9 cellular contexts compared by ENCODE assay signal in the genomic region with DNA sequence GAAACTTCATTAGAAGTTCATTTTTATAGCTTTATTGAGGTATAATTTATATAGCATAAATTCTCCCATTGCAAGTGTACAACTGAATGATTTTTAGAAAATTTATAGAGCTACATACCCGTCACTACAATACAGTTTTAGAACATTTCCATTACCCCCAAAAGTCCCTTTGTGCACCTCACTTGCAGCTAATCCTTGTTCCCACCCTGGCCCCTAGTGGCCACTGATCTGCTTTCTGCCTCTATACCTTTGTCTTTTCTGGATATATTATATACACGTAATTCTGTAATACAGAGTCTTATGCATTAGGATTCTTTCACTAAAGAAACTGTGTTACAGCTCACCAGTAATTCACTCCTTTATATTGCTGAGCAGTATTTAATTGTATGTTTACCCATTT.
A peak's percentile ranks its signal among the peaks of the same experiment; 100 is the strongest.
DNase-seq lines count a peak whose midpoint lies in the region; ATAC-seq and TF ChIP-seq lines count a peak whose summit lies in the region.
"Had no signal": no experiment of that assay in that cellular context is flagged by ENCODE, and none has a peak within 500 bp of the region (broad histone marks: within the 10 kb centered on the region; RNA-seq: fewer than 3 reads in every experiment).

No MANE protein-coding gene starts in this region.

- TF ChIP-seq POLR2A in body of pancreas (IDR thresholded peaks at IDR 0.05) (no peak), uterus (IDR thresholded peaks at IDR 0.05) (no peak)

- WGBS in body of pancreas, 2 donors: 46 to 57% methylated on average over 2 of the region's 2 CpGs

- H3K9ac ChIP-seq in neural cell (ENCODE audit: low read length): no peak overlapping the region

- no peak overlapping the region for H3K4me3 Mint-ChIP-seq in stimulated activated effector memory CD8-positive, alpha-beta T cell treated with anti-CD3 and anti-CD28 coated beads, Interleukin-12 subunit alpha, Interleukin-12 subunit beta, amount 100 ng/mL, for 72 hours

- H2AFZ ChIP-seq in neural cell (ENCODE audit: low read depth, low read length): no peak overlapping the region

- TF ChIP-seq CTCF in GM12874 (IDR thresholded peaks at IDR 0.05; ENCODE audit: insufficient read depth, low read depth, low read length) (0 out of 2 replicates have a peak, but pooled peaks have one; percentile 3), body of pancreas (IDR thresholded peaks at IDR 0.05) (peak in 5 of 7 experiments; percentile 6 to 37 (median 17)), neural cell (IDR thresholded peaks at IDR 0.05; ENCODE audit: poor library complexity, severe bottlenecking) (peak; percentile 51), uterus (IDR thresholded peaks at IDR 0.05) (no peak)

- H3K27me3 ChIP-seq in body of pancreas: no peaks in the 10 kb centered on the region
- no peaks in the 10 kb centered on the region for H3K27me3 ChIP-seq in neural cell (ENCODE audit: insufficient read depth, low read depth, low read length)
- no peaks in the 10 kb centered on the region for H3K27me3 ChIP-seq in uterus
- H3K27me3 ChIP-seq: gastrocnemius medialis had no signal

- intact Hi-C loops in body of pancreas (cut with DNase I): no loop called here
- intact Hi-C loops in uterus (cut with DNase I; ENCODE audit: low total_unique reads): no loop called here

- ATAC-seq in body of pancreas (no peak), HG03520 (IDR thresholded peaks at IDR 0.05; ENCODE audit: unreplicated experiment) (no peak)
- ATAC-seq in stimulated activated effector memory CD8-positive, alpha-beta T cell treated with anti-CD3 and anti-CD28 coated beads, Interleukin-12 subunit alpha, Interleukin-12 subunit beta, amount 100 ng/mL, for 72 hours: no peak
- ATAC-seq: gastrocnemius medialis had no signal

- H3K79me2 ChIP-seq in neural cell (replicated peaks; ENCODE audit: insufficient read depth, low read length): no peaks in the 10 kb centered on the region

- no peak overlapping the region for H3K4me2 ChIP-seq in neural cell (ENCODE audit: low read length)

- H3K4me1 Mint-ChIP-seq in stimulated activated effector memory CD8-positive, alpha-beta T cell treated with anti-CD3 and anti-CD28 coated beads, Interleukin-12 subunit alpha, Interleukin-12 subunit beta, amount 100 ng/mL, for 72 hours: no peaks in the 10 kb centered on the region

- TF ChIP-seq RAD21 in neural cell (conservative IDR thresholded peaks at IDR 0.05): peak; percentile 40

- no peaks in the 10 kb centered on the region for H3K36me3 Mint-ChIP-seq in stimulated activated effector memory CD8-positive, alpha-beta T cell treated with anti-CD3 and anti-CD28 coated beads, Interleukin-12 subunit alpha, Interleukin-12 subunit beta, amount 100 ng/mL, for 72 hours

- no peak overlapping the region for H3K27ac Mint-ChIP-seq in stimulated activated effector memory CD8-positive, alpha-beta T cell treated with anti-CD3 and anti-CD28 coated beads, Interleukin-12 subunit alpha, Interleukin-12 subunit beta, amount 100 ng/mL, for 72 hours

- H3K9me2 ChIP-seq in neural cell (ENCODE audit: insufficient read depth, low read length): no peaks in the 10 kb centered on the region

- H3K4me1 ChIP-seq in body of pancreas (no peaks in the 10 kb centered on the region), uterus (no peaks in the 10 kb centered on the region)

- no peaks in the 10 kb centered on the region for H4K20me1 ChIP-seq in neural cell (ENCODE audit: insufficient read depth)

- H3K36me3 ChIP-seq in body of pancreas (replicated peaks in 1 of 2; ENCODE audit: insufficient read depth in 1 of 2, low read depth in 2 of 2) (no peaks in the 10 kb centered on the region), neural cell (ENCODE audit: insufficient read depth, low read length) (no peaks in the 10 kb centered on the region), uterus (no peaks in the 10 kb centered on the region)
- H3K36me3 ChIP-seq: gastrocnemius medialis had no signal

- H3K27ac ChIP-seq in body of pancreas: no peak overlapping the region
- H3K27ac ChIP-seq in neural cell (ENCODE audit: low read length): no peak overlapping the region
- H3K27ac ChIP-seq in uterus: no peak overlapping the region

- H3K9me3 ChIP-seq in body of pancreas: no peaks in the 10 kb centered on the region
- no peaks in the 10 kb centered on the region for H3K9me3 ChIP-seq in neural cell (ENCODE audit: low read length)
- H3K9me3 ChIP-seq in uterus: no peaks in the 10 kb centered on the region
- H3K9me3 ChIP-seq: gastrocnemius medialis had no signal

- no peak for TF ChIP-seq EP300 in neural cell (conservative IDR thresholded peaks at IDR 0.05; ENCODE audit: poor library complexity, severe bottlenecking)

- H3K4me3 ChIP-seq in body of pancreas (no peak overlapping the region), neural cell (ENCODE audit: low read length) (no peak overlapping the region), uterus (no peak overlapping the region)
- H3K4me3 ChIP-seq: gastrocnemius medialis had no signal

- H3K9me3 Mint-ChIP-seq in stimulated activated effector memory CD8-positive, alpha-beta T cell treated with anti-CD3 and anti-CD28 coated beads, Interleukin-12 subunit alpha, Interleukin-12 subunit beta, amount 100 ng/mL, for 72 hours: peaks cover 3% of the 10 kb centered on the region

- DNase-seq in NCI-H1694 treated with DMSO at 0.1 percent for 48 hours (lab: John Stamatoyannopoulos, UW) (peak; percentile 42), body of pancreas (peak in 1 of 4 donors; percentile 18), uterus (no peak)
- no peak for DNase-seq in stimulated activated effector memory CD8-positive, alpha-beta T cell treated with anti-CD3 and anti-CD28 coated beads, Interleukin-12 subunit alpha, Interleukin-12 subunit beta, amount 100 ng/mL, for 72 hours (ENCODE audit: low spot score in 2 of 2)
- DNase-seq: activated T-cell treated with anti-CD3 and anti-CD28 coated beads for 4 hours, gastrocnemius medialis had no signal

- H3F3A ChIP-seq in neural cell (ENCODE audit: insufficient read depth, low read length, poor library complexity, severe bottlenecking): no peaks in the 10 kb centered on the region

TF ChIP-seq in neural cell, 6 proteins besides CTCF, POLR2A, EP300 and RAD21:
- TF ChIP-seq MXI1 (conservative IDR thresholded peaks at IDR 0.05; ENCODE audit: poor library complexity, severe bottlenecking) (no peak), EZH2 (IDR thresholded peaks at IDR 0.05; ENCODE audit: borderline replicate concordance, insufficient read depth, low read length, poor library complexity, severe bottlenecking) (no peak), SMC3 (conservative IDR thresholded peaks at IDR 0.05; ENCODE audit: poor library complexity) (no peak), TAF1 (IDR thresholded peaks at IDR 0.05; ENCODE audit: low read depth) (no peak), POLR2AphosphoS5 (IDR thresholded peaks at IDR 0.05) (no peak), REST (IDR thresholded peaks at IDR 0.05; ENCODE audit: borderline replicate concordance) (no peak)

Comparison
In these comparisons a context has a peak if more than half of its experiments do, and no peak if none do; other contexts are left out.
1. CTCF ChIP-seq: peak in GM12874 (single experiment), body of pancreas (5 of 7) and neural cell (single experiment); none in uterus (0 of 4).